Comparison of ENCODE assay signal across 1 cellular context in genomic region chr3:177487635-177488186, GRCh38.
TF ChIP-seq lines count a peak whose summit lies in the region.

No MANE protein-coding gene starts in this region.

TF ChIP-seq in SK-N-SH treated with all-trans-retinoic acid at 6 μM for 48 hours, 23 proteins besides CTCF, POLR2A, EP300 and RAD21 (continued from another document):
- no peak for TF ChIP-seq TSHZ2 (CRISPR knock-in tag; IDR thresholded peaks at IDR 0.05)
- TF ChIP-seq ZFP3 (CRISPR knock-in tag; IDR thresholded peaks at IDR 0.05), result no peak
- no peak for TF ChIP-seq ZC3H10 (CRISPR knock-in tag; IDR thresholded peaks at IDR 0.05)
- no peak for TF ChIP-seq ESRRG (CRISPR knock-in tag; IDR thresholded peaks at IDR 0.05)
- TF ChIP-seq ZNF8 (CRISPR knock-in tag; IDR thresholded peaks at IDR 0.05), result no peak
- no peak for TF ChIP-seq PPARA (CRISPR knock-in tag; IDR thresholded peaks at IDR 0.05; ENCODE audit: borderline replicate concordance)
